ENCODE assay signal across 8 cellular contexts in genomic region chr4:143185253-143186107, GRCh38. TPM values are rescaled to one million over a fixed set of nuclear protein-coding genes. Genes with fewer than 3 reads are reported as not detected.
DNase-seq lines count a peak whose midpoint lies in the region; ATAC-seq, FAIRE-seq and TF ChIP-seq lines count a peak whose summit lies in the region.

No MANE protein-coding gene starts in this region.

- ATAC-seq in HG02642 (IDR thresholded peaks at IDR 0.05; ENCODE audit: poor library complexity, unreplicated experiment): peak; percentile 35
- ATAC-seq in stimulated activated naive CD8-positive, alpha-beta T cell treated with anti-CD3 and anti-CD28 coated beads, Interleukin-15, Interleukin-2, amounts not matched to agents 100 U/mL and 50 U/mL, for 24 hours: peak; percentile 10

- TF ChIP-seq CTCF in bronchial epithelial cell (IDR thresholded peaks at IDR 0.05; ENCODE audit: insufficient read depth, low read length, severe bottlenecking): no peak

- H3K36me3 ChIP-seq in NT2/D1 (ENCODE audit: insufficient read depth, insufficient read length, low read length): peaks cover 26% of the 10 kb centered on the region
- H3K36me3 ChIP-seq in bronchial epithelial cell (ENCODE audit: control insufficient read depth, insufficient read depth, low read length): no peaks in the 10 kb centered on the region

- no peaks in the 10 kb centered on the region for H3K4me1 ChIP-seq in NT2/D1 (ENCODE audit: insufficient read depth, insufficient read length)

- no peak for FAIRE-seq in bronchial epithelial cell (lab: Jason Lieb, UNC)

- H3K9me3 ChIP-seq in NT2/D1 (ENCODE audit: insufficient read depth, low read length): no peaks in the 10 kb centered on the region

- peak overlapping the region; percentile 95 for H3K9ac ChIP-seq in NT2/D1 (ENCODE audit: insufficient read length, low read depth)

- H3K4me3 ChIP-seq in NT2/D1 (ENCODE audit: insufficient read length, low read depth): peak overlapping the region; percentile 93
- peak overlapping the region; percentile 81 for H3K4me3 ChIP-seq in bronchial epithelial cell (ENCODE audit: low read depth, low read length)

- H3K27me3 ChIP-seq in NT2/D1 (ENCODE audit: insufficient read depth, insufficient read length) (no peaks in the 10 kb centered on the region), bronchial epithelial cell (ENCODE audit: control insufficient read depth, insufficient read depth, low read length) (no peaks in the 10 kb centered on the region)

- DNase-seq in activated T-cell treated with anti-CD3 and anti-CD28 coated beads for 24 hours (ENCODE audit: low read depth): peak; percentile 5
- DNase-seq in activated T-cell treated with anti-CD3 and anti-CD28 coated beads, Interleukin-2, amount 50 U/mL, for 1 hour: no peak
- DNase-seq in NT2/D1 (ENCODE audit: low read depth, low spot score): no peak
- DNase-seq in bronchial epithelial cell (ENCODE audit: low read depth): peak; percentile 31
- peak; percentile 26 for DNase-seq in kidney tubule cell (ENCODE audit: low spot score)
- DNase-seq in stimulated activated naive CD8-positive, alpha-beta T cell treated with anti-CD3 and anti-CD28 coated beads, Interleukin-15, Interleukin-2, amounts not matched to agents 100 U/mL and 50 U/mL, for 24 hours: no peak
- DNase-seq in GM19240 (ENCODE audit: insufficient read length, low spot score): no peak

RNA-seq across cellular contexts. Expression of gene USP38, which starts 0.8 kb away (rescaled TPM):
- 18.4 and 20.5 TPM in 2 replicates for total RNA-seq in bronchial epithelial cell

Comparison
In these comparisons a context has a peak if more than half of its experiments do, and no peak if none do; other contexts are left out.
1. DNase-seq: peak in activated T-cell treated with anti-CD3 and anti-CD28 coated beads for 24 hours (single experiment), bronchial epithelial cell (single experiment) and kidney tubule cell (single experiment); none in activated T-cell treated with anti-CD3 and anti-CD28 coated beads, Interleukin-2, amount 50 U/mL, for 1 hour (single experiment), NT2/D1 (single experiment), stimulated activated naive CD8-positive, alpha-beta T cell treated with anti-CD3 and anti-CD28 coated beads, Interleukin-15, Interleukin-2, amounts not matched to agents 100 U/mL and 50 U/mL, for 24 hours (single experiment) and GM19240 (single experiment).